23 cellular contexts compared by ENCODE assay signal in the genomic region with DNA sequence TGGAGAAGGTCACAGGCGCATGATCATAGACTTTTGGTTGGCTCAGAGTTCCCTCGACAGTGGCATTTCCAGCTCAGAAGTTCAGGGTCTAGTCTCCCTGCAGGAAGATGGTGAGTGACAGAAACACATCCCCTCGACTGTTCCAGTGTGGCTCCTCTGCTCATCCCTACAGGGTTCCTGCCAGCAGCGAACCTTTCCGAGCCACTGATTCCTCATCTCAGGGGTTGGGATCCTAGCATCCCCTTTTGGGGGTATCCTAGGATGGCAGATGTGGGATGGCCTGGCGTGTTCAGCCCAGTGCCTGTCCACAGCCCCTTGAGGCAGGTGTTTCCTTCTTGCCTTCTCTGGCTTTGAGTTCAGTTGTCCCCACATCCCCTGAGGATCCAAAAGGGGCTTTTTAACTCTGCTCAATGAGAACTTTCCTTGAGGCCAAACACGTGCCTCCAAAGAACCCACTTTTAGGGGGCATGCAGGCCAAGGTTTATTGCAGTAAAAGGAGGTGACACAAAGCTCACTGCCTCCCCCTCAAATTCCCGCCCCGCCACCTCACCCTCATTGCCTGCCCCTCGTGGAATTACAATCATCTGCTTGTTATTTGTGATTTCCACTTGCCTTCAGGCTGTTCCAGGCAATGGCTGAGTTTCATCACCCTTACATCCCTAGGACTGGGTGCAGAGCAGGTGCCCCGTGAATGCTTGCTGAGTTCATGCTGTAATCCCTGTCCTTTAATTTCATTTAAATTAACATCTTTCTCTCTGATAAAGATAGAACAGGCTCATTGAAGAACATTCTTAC.
DNase-seq lines count a peak whose midpoint lies in the region; ATAC-seq and TF ChIP-seq lines count a peak whose summit lies in the region.
"Had no signal": no experiment of that assay in that cellular context is flagged by ENCODE, and none has a peak within 500 bp of the region (broad histone marks: within the 10 kb centered on the region; RNA-seq: fewer than 3 reads in every experiment).

No MANE protein-coding gene starts in this region.

- no peak for TF ChIP-seq CTCF in endodermal cell (conservative IDR thresholded peaks at IDR 0.05)

- H3K79me2 ChIP-seq in GM23248 (ENCODE audit: insufficient read depth), result no peaks in the 10 kb centered on the region

- H3K4me3 ChIP-seq in BLaER1 treated with 17β-estradiol and CSF1 and Interleukin-3, amounts not matched to agents 10 nM and 100 nM, result no peak overlapping the region
- H3K4me3 ChIP-seq in GM23248 (no peak overlapping the region), endodermal cell (ENCODE audit: low read length) (no peak overlapping the region)
- H3K4me3 ChIP-seq: K562, SJSA1 had no signal

- H3K27me3 Mint-ChIP-seq in endodermal cell (ENCODE audit: insufficient read depth), result no peaks in the 10 kb centered on the region
- H3K27me3 Mint-ChIP-seq in activated T-cell treated with anti-CD3 and anti-CD28 coated beads, Interleukin-2, amount 50 U/mL, for 72 hours (ENCODE audit: low read depth), result no peaks in the 10 kb centered on the region
- H3K27me3 Mint-ChIP-seq in T-helper 2 cell treated with Interferon-gamma antibody and Interleukin-4, amounts not matched to agents 5 μg/mL and 100 μg/mL, for 36 hours (ENCODE audit: low read depth), result no peaks in the 10 kb centered on the region

- H3K36me3 Mint-ChIP-seq in endodermal cell (ENCODE audit: low read depth), result no peaks in the 10 kb centered on the region
- no peaks in the 10 kb centered on the region for H3K36me3 Mint-ChIP-seq in activated T-cell treated with anti-CD3 and anti-CD28 coated beads, Interleukin-2, amount 50 U/mL, for 72 hours (ENCODE audit: insufficient read depth in 2 of 2)
- no peaks in the 10 kb centered on the region for H3K36me3 Mint-ChIP-seq in T-helper 2 cell treated with Interferon-gamma antibody and Interleukin-4, amounts not matched to agents 5 μg/mL and 100 μg/mL, for 36 hours (ENCODE audit: low read depth)
- H3K36me3 Mint-ChIP-seq: CD14-positive monocyte; CD8-positive, alpha-beta memory T cell had no signal

- no peaks in the 10 kb centered on the region for H3K9me3 Mint-ChIP-seq in endodermal cell
- H3K9me3 Mint-ChIP-seq in activated T-cell treated with anti-CD3 and anti-CD28 coated beads, Interleukin-2, amount 50 U/mL, for 72 hours, result no peaks in the 10 kb centered on the region
- H3K9me3 Mint-ChIP-seq in T-helper 2 cell treated with Interferon-gamma antibody and Interleukin-4, amounts not matched to agents 5 μg/mL and 100 μg/mL, for 36 hours, result no peaks in the 10 kb centered on the region
- H3K9me3 Mint-ChIP-seq: CD14-positive monocyte had no signal

- no peaks in the 10 kb centered on the region for H3K36me3 ChIP-seq in BLaER1 treated with 17β-estradiol and CSF1 and Interleukin-3, amounts not matched to agents 10 nM and 100 nM
- H3K36me3 ChIP-seq in GM23248 (ENCODE audit: low read depth) (no peaks in the 10 kb centered on the region), endodermal cell (ENCODE audit: control insufficient read depth, insufficient read depth, low read length) (no peaks in the 10 kb centered on the region)
- H3K36me3 ChIP-seq: SJSA1 had no signal

- peak overlapping the region in 1 of 11 experiments; percentile 10; a peak in 1 of 22 replicates for H3K9ac ChIP-seq in BLaER1 treated with 17β-estradiol and CSF1 and Interleukin-3, amounts not matched to agents 10 nM and 100 nM
- no peak overlapping the region for H3K9ac ChIP-seq in GM23248
- no peak overlapping the region for H3K9ac ChIP-seq in endodermal cell (ENCODE audit: extremely low read depth, low read length, poor library complexity, severe bottlenecking)

- H3K9me3 ChIP-seq in BLaER1 treated with 17β-estradiol and CSF1 and Interleukin-3, amounts not matched to agents 10 nM and 100 nM (replicated peaks in 1 of 11), result no peaks in the 10 kb centered on the region
- H3K9me3 ChIP-seq in GM23248 (ENCODE audit: low read depth) (no peaks in the 10 kb centered on the region), endodermal cell (ENCODE audit: control insufficient read depth, low read length) (no peaks in the 10 kb centered on the region)
- H3K9me3 ChIP-seq: SJSA1 had no signal

- in situ Hi-C loops in GM23248 (cut with MboI), result loop anchor here (10.0 kb wide), 1 partner anchor 419 kb away; no protein-coding TSS in a partner anchor

- 0 out of 22 replicates have a peak overlapping the region, but pooled peaks of 1 of the 11 experiments have one; percentile 16 for H3K27ac ChIP-seq in BLaER1 treated with 17β-estradiol and CSF1 and Interleukin-3, amounts not matched to agents 10 nM and 100 nM
- H3K27ac ChIP-seq in GM23248, result no peak overlapping the region
- H3K27ac ChIP-seq in endodermal cell (ENCODE audit: low read depth, low read length), result no peak overlapping the region
- H3K27ac ChIP-seq: HL-60, SJSA1 had no signal

- peaks cover 0 to 10% (median 0%) of the 10 kb centered on the region in 11 experiments; a peak in 3 of 22 replicates for H3K27me3 ChIP-seq in BLaER1 treated with 17β-estradiol and CSF1 and Interleukin-3, amounts not matched to agents 10 nM and 100 nM
- H3K27me3 ChIP-seq in GM23248 (replicated peaks; ENCODE audit: insufficient read depth) (no peaks in the 10 kb centered on the region), endodermal cell (ENCODE audit: control insufficient read depth, insufficient read depth, low read length, poor library complexity, severe bottlenecking) (no peaks in the 10 kb centered on the region)
- H3K27me3 ChIP-seq: SJSA1 had no signal

- ATAC-seq in HG03354 (IDR thresholded peaks at IDR 0.05; ENCODE audit: poor library complexity, severe bottlenecking, unreplicated experiment), result no peak
- ATAC-seq in activated T-cell treated with anti-CD3 and anti-CD28 coated beads, Interleukin-2, amount 50 U/mL, for 72 hours (replicated peaks in 1 of 2), result no peak
- ATAC-seq: HepG2, K562 had no signal

- no peak overlapping the region for H3K4me3 Mint-ChIP-seq in endodermal cell
- no peak overlapping the region for H3K4me3 Mint-ChIP-seq in activated T-cell treated with anti-CD3 and anti-CD28 coated beads, Interleukin-2, amount 50 U/mL, for 72 hours
- no peak overlapping the region for H3K4me3 Mint-ChIP-seq in T-helper 2 cell treated with Interferon-gamma antibody and Interleukin-4, amounts not matched to agents 5 μg/mL and 100 μg/mL, for 36 hours
- H3K4me3 Mint-ChIP-seq: CD14-positive monocyte; CD8-positive, alpha-beta memory T cell had no signal

- H3F3A ChIP-seq in GM23248 (ENCODE audit: insufficient read depth), result peaks cover 10% of the 10 kb centered on the region

- no peak overlapping the region for H2AFZ ChIP-seq in GM23248

- 82 to 83% methylated on average over 11 of the region's 11 CpGs for WGBS in GM23248 (ENCODE audit: low coverage in 1 of 2, low lambda C conversion rate in 2 of 2, missing lambda C conversion rate in 2 of 2), 2 experiments
- 87 to 89% methylated on average over 11 of the region's 11 CpGs for WGBS in endodermal cell (ENCODE audit: insufficient coverage in 1 of 2, insufficient read length in 1 of 2), 2 experiments

- DNase-seq in GM23248 (peak; percentile 34), endodermal cell (peak; percentile 26), renal cortical epithelial cell (ENCODE audit: low read depth) (peak; percentile 52)
- DNase-seq in activated T-cell treated with anti-CD3 and anti-CD28 coated beads, Interleukin-2, amount 50 U/mL, for 72 hours, result no peak
- DNase-seq in T-helper 2 cell treated with Interferon-gamma antibody and Interleukin-4, amounts not matched to agents 5 μg/mL and 100 μg/mL, for 36 hours (ENCODE audit: low spot score), result no peak
- DNase-seq: CD8-positive, alpha-beta memory T cell; DMS 273 treated with DMSO at 0.1 percent for 48 hours; DMS79; MV-4-11; NCI-H1105; NCI-H1436 treated with DMSO at 0.1 percent for 48 hours; NCI-H187 treated with DMSO at 0.1 percent for 48 hours; NCI-H446 treated with DMSO at 0.1 percent for 48 hours; NCI-H526; Right ventricle myocardium superior; RPMI8226 had no signal

- H4K20me1 ChIP-seq in BLaER1 treated with 17β-estradiol and CSF1 and Interleukin-3, amounts not matched to agents 10 nM and 100 nM, result no peaks in the 10 kb centered on the region; a peak in 1 of 22 replicates
- H4K20me1 ChIP-seq in GM23248 (ENCODE audit: insufficient read depth), result no peaks in the 10 kb centered on the region

- H3K27ac Mint-ChIP-seq in endodermal cell, result no peak overlapping the region
- H3K27ac Mint-ChIP-seq in activated T-cell treated with anti-CD3 and anti-CD28 coated beads, Interleukin-2, amount 50 U/mL, for 72 hours, result no peak overlapping the region
- H3K27ac Mint-ChIP-seq in T-helper 2 cell treated with Interferon-gamma antibody and Interleukin-4, amounts not matched to agents 5 μg/mL and 100 μg/mL, for 36 hours, result no peak overlapping the region
- H3K27ac Mint-ChIP-seq: CD8-positive, alpha-beta memory T cell had no signal

- no peaks in the 10 kb centered on the region for H3K4me1 Mint-ChIP-seq in endodermal cell
- no peaks in the 10 kb centered on the region for H3K4me1 Mint-ChIP-seq in activated T-cell treated with anti-CD3 and anti-CD28 coated beads, Interleukin-2, amount 50 U/mL, for 72 hours (ENCODE audit: low read depth)
- no peaks in the 10 kb centered on the region for H3K4me1 Mint-ChIP-seq in T-helper 2 cell treated with Interferon-gamma antibody and Interleukin-4, amounts not matched to agents 5 μg/mL and 100 μg/mL, for 36 hours (ENCODE audit: low read depth)
- H3K4me1 Mint-ChIP-seq: CD14-positive monocyte; CD8-positive, alpha-beta memory T cell had no signal

- H3K9me2 ChIP-seq in GM23248 (ENCODE audit: insufficient read depth), result no peaks in the 10 kb centered on the region

- H3K4me2 ChIP-seq in BLaER1 treated with 17β-estradiol and CSF1 and Interleukin-3, amounts not matched to agents 10 nM and 100 nM, result peak overlapping the region in 9 of 11 experiments; percentile 30 to 85 (median 67); a peak in 18 of 22 replicates
- H3K4me2 ChIP-seq in GM23248 (ENCODE audit: unreplicated experiment), result no peak overlapping the region

- peaks cover 0 to 78% (median 54%) of the 10 kb centered on the region in 10 experiments; a peak in 16 of 20 replicates for H3K4me1 ChIP-seq in BLaER1 treated with 17β-estradiol and CSF1 and Interleukin-3, amounts not matched to agents 10 nM and 100 nM
- H3K4me1 ChIP-seq in GM23248 (ENCODE audit: insufficient read depth) (peaks cover 26% of the 10 kb centered on the region), endodermal cell (ENCODE audit: control insufficient read depth, insufficient read depth, low read length) (no peaks in the 10 kb centered on the region)

Comparison
In these comparisons a context has a peak if more than half of its experiments do, and no peak if none do; other contexts are left out.
1. DNase-seq: peak in GM23248 (single experiment), endodermal cell (single experiment) and renal cortical epithelial cell (single experiment); none in activated T-cell treated with anti-CD3 and anti-CD28 coated beads, Interleukin-2, amount 50 U/mL, for 72 hours (0 of 2) and T-helper 2 cell treated with Interferon-gamma antibody and Interleukin-4, amounts not matched to agents 5 μg/mL and 100 μg/mL, for 36 hours (single experiment).